1 cellular context compared by ENCODE assay signal in genomic region chr5:173941758-173942401, GRCh38.
TF ChIP-seq lines count a peak whose summit lies in the region.

No MANE protein-coding gene starts in this region.

TF ChIP-seq in GM23338, 12 proteins besides CTCF, POLR2A, EP300 and RAD21 (continued from another document):
- TF ChIP-seq ETS1 (IDR thresholded peaks at IDR 0.05): no peak
- no peak for TF ChIP-seq REST (IDR thresholded peaks at IDR 0.05; ENCODE audit: unreplicated experiment)
- TF ChIP-seq ZNF114 (CRISPR knock-in tag; IDR thresholded peaks at IDR 0.05): no peak
- TF ChIP-seq STAT1 (IDR thresholded peaks at IDR 0.05; ENCODE audit: unreplicated experiment): no peak
- no peak for TF ChIP-seq NANOG (IDR thresholded peaks at IDR 0.05; ENCODE audit: borderline replicate concordance)
- no peak for TF ChIP-seq ZNF462 (CRISPR knock-in tag; IDR thresholded peaks at IDR 0.05)
- no peak for TF ChIP-seq CREB1 (CRISPR knock-in tag; IDR thresholded peaks at IDR 0.05; ENCODE audit: low read depth)
TF ChIP-seq in GM23338: peak in this region for 0.
